In the genomic region with DNA sequence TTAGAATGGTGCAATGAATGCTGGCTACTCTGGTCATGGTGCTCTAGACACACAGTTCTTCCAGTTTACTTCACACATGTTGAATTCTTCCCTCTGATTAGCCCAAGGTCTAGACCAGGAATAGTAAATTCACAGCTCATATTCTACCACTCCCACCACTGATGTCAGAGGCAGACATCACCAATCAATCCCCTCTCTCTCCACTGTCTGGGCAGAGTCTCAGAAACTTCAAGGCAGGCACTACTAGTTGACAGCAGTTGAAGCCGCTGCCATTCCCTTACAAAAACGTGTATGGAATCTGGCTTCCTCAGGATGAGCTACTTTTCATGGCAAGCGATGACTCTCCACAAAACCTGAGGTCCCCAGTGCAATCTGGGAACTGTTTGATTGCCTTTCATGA, we compare ENCODE assay signal across 15 cellular contexts.
A peak's percentile ranks its signal among the peaks of the same experiment; 100 is the strongest.
DNase-seq lines count a peak whose midpoint lies in the region; ATAC-seq, FAIRE-seq and TF ChIP-seq lines count a peak whose summit lies in the region.
"Had no signal": no experiment of that assay in that cellular context is flagged by ENCODE, and none has a peak within 500 bp of the region (broad histone marks: within the 10 kb centered on the region; RNA-seq: fewer than 3 reads in every experiment).

No MANE protein-coding gene starts in this region.

- SMC1A ChIA-PET in GM12878 (lab: Charles Lee; ENCODE audit: uncharacterized antibody, unreplicated experiment) = interaction anchor here (1.0 to 1.7 kb wide), 6 partner anchors 12 to 104 kb away, joined by 3 to 4 read pairs (median 3); no protein-coding TSS in a partner anchor

- no peak overlapping the region for H3K4me2 ChIP-seq in GM12878 (ENCODE audit: control insufficient read depth, insufficient read depth)

- H3K27ac Mint-ChIP-seq in MCF 10A (ENCODE audit: low read depth, unreplicated experiment) = peak overlapping the region; percentile 71
- H3K27ac Mint-ChIP-seq: stimulated activated naive CD8-positive, alpha-beta T cell treated with anti-CD3 and anti-CD28 coated beads, Interleukin-15, Interleukin-2, amounts not matched to agents 100 ng/mL and 50 ng/mL, for 24 hours had no signal

- H3K4me3 Mint-ChIP-seq in MCF 10A (ENCODE audit: unreplicated experiment) = no peak overlapping the region
- H3K4me3 Mint-ChIP-seq: stimulated activated naive CD8-positive, alpha-beta T cell treated with anti-CD3 and anti-CD28 coated beads, Interleukin-15, Interleukin-2, amounts not matched to agents 100 ng/mL and 50 ng/mL, for 24 hours had no signal

- intact Hi-C loops in MCF 10A (cut with micrococcal nuclease) = no loop called here
- intact Hi-C loops in breast epithelium (cut with DNase I; ENCODE audit: low total_unique reads) = no loop called here
- intact Hi-C loops in GM12878 (cut with micrococcal nuclease; ENCODE audit: unreplicated experiment) = no loop called here
- intact Hi-C loops in heart right ventricle (cut with DNase I) = loop anchor here in 3 of 10 donors (5.0 to 10.0 kb wide), 3 partner anchors 86 to 93 kb away; a partner anchor contains a TSS

- FAIRE-seq in GM12878 (lab: Jason Lieb, UNC) = no peak
- FAIRE-seq: TTC549 had no signal

- no peaks in the 10 kb centered on the region for H3K9me3 Mint-ChIP-seq in MCF 10A (ENCODE audit: unreplicated experiment)

- WGBS in GM12878 (ENCODE audit: insufficient coverage, insufficient replicate concordance, low lambda C conversion rate, missing lambda C conversion rate) = 5% methylated on average over 3 of the region's 3 CpGs
- WGBS in heart right ventricle, 2 donors = 38 to 45% methylated on average over 3 of the region's 3 CpGs

- H3K4me3 ChIP-seq in breast epithelium = no peak overlapping the region
- H3K4me3 ChIP-seq in GM12878 = no peak overlapping the region
- H3K4me3 ChIP-seq in heart right ventricle = peak overlapping the region in 1 of 10 donors; percentile 3

- TF ChIP-seq EP300 in GM12878 (IDR thresholded peaks at IDR 0.05; ENCODE audit: borderline replicate concordance in 1 of 2, control insufficient read depth in 1 of 2, low read depth in 2 of 2, low read length in 2 of 2) = no peak

- no peak for TF ChIP-seq RAD21 in GM12878 (IDR thresholded peaks at IDR 0.05; ENCODE audit: insufficient read depth, low read depth, low read length)

- H3K27me3 Mint-ChIP-seq in MCF 10A (ENCODE audit: insufficient read depth, unreplicated experiment) = no peaks in the 10 kb centered on the region

- CTCF ChIA-PET in MCF 10A (lab: Yijun Ruan, JAX) (interaction anchor here (0.6 kb wide), 1 partner anchor 202 kb away, joined by 3 read pairs; no protein-coding TSS in a partner anchor), GM12878 (lab: Yijun Ruan, JAX) (no interaction called here)

- POLR2A ChIA-PET in MCF 10A (lab: Yijun Ruan, JAX) (no interaction called here), GM12878 (lab: Charles Lee) (no interaction called here)

- H3K27me3 ChIP-seq in breast epithelium = peaks cover 0 to 32% of the 10 kb centered on the region in 2 donors
- H3K27me3 ChIP-seq in GM12878 (replicated peaks in 1 of 2; ENCODE audit: control insufficient read depth in 2 of 2, insufficient read depth in 2 of 2, low read length in 1 of 2) = no peaks in the 10 kb centered on the region
- H3K27me3 ChIP-seq in heart right ventricle = peaks cover 0 to 49% (median 27%) of the 10 kb centered on the region in 7 donors

- no peak overlapping the region for H2AFZ ChIP-seq in GM12878 (ENCODE audit: control insufficient read depth, low read depth, low read length)

- H4K20me1 ChIP-seq in GM12878 (ENCODE audit: control insufficient read depth, insufficient read depth) = no peaks in the 10 kb centered on the region

- BruUV-seq in MCF 10A (replicated peaks; lab: Mats Ljungman, UMichigan) = no TSS peak
- BruUV-seq in GM12878 (replicated peaks; lab: Mats Ljungman, UMichigan) = no TSS peak

- no peak for ATAC-seq in GM12878
- ATAC-seq in heart right ventricle = peak; percentile 5 to 78 (median 58)
- ATAC-seq: left colon had no signal

- in situ Hi-C loops in GM12878 (cut with MboI) = no loop called here

- H3K4me1 ChIP-seq in breast epithelium (no peaks in the 10 kb centered on the region), GM12878 (ENCODE audit: control insufficient read depth, insufficient read depth, low read length) (peaks cover 4% of the 10 kb centered on the region; the same call in 1 of the 2 replicates), heart right ventricle (peaks cover 0 to 69% (median 36%) of the 10 kb centered on the region in 9 donors)

- TF ChIP-seq POLR2A in breast epithelium (IDR thresholded peaks at IDR 0.05) = no peak
- TF ChIP-seq POLR2A in GM12878 (IDR thresholded peaks at IDR 0.05; ENCODE audit: low read depth, low read length) = no peak

- no peaks in the 10 kb centered on the region for H3K36me3 Mint-ChIP-seq in MCF 10A (ENCODE audit: insufficient read depth, unreplicated experiment)

- peak; percentile 47 for DNase-seq in MCF 10A (ENCODE audit: unreplicated experiment)
- no peak for DNase-seq in breast epithelium (ENCODE audit: low spot score in 2 of 2)
- DNase-seq in GM12878 (ENCODE audit: low read depth, low spot score) = no peak
- peak in 1 of 2 donors; percentile 59 for DNase-seq in heart right ventricle
- no peak for DNase-seq in NCI-H1105 (lab: John Stamatoyannopoulos, UW)
- DNase-seq in substantia nigra (lab: John Stamatoyannopoulos, UW) = no peak
- DNase-seq in DMS53 treated with DMSO at 0.1 percent for 48 hours (lab: John Stamatoyannopoulos, UW; ENCODE audit: unreplicated experiment) = no peak
- DNase-seq in caudate nucleus (lab: John Stamatoyannopoulos, UW) = no peak
- DNase-seq: 8988T, anterior cingulate cortex, left colon, NCI-H146, nucleus accumbens had no signal

- peaks cover 41% of the 10 kb centered on the region for H3K4me1 Mint-ChIP-seq in MCF 10A (ENCODE audit: insufficient read depth, unreplicated experiment)

- no peaks in the 10 kb centered on the region for H3K9me3 ChIP-seq in breast epithelium
- H3K9me3 ChIP-seq in GM12878 (replicated peaks; ENCODE audit: control insufficient read depth, insufficient read depth, low read length) = no peaks in the 10 kb centered on the region; the same call in 2 of the 3 replicates
- H3K9me3 ChIP-seq in heart right ventricle = peaks cover 0 to 5% (median 0%) of the 10 kb centered on the region in 11 donors

- TF ChIP-seq CTCF in MCF 10A (IDR thresholded peaks at IDR 0.05; ENCODE audit: unreplicated experiment) = no peak
- no peak for TF ChIP-seq CTCF in breast epithelium (IDR thresholded peaks at IDR 0.05)
- TF ChIP-seq CTCF in GM12878 (IDR thresholded peaks at IDR 0.05 in 2 of 3, conservative IDR thresholded peaks at IDR 0.05 in 1 of 3; ENCODE audit: control insufficient read depth in 2 of 3, extremely low read depth in 1 of 3, insufficient read depth in 1 of 3, low read depth in 3 of 3, low read length in 3 of 3) = no peak
- no peak for TF ChIP-seq CTCF in heart right ventricle (IDR thresholded peaks at IDR 0.05)

- no peak overlapping the region for H3K9ac ChIP-seq in GM12878 (ENCODE audit: control insufficient read depth, insufficient read depth, low read length)

- H3K27ac ChIP-seq in breast epithelium (no peak overlapping the region), GM12878 (ENCODE audit: control insufficient read depth, insufficient read depth) (no peak overlapping the region), heart right ventricle (peak overlapping the region in 8 of 10 donors; percentile 6 to 69 (median 58)), substantia nigra (ENCODE audit: low read depth, low read length, poor library complexity, severe bottlenecking) (no peak overlapping the region), caudate nucleus (ENCODE audit: low read depth, low read length) (no peak overlapping the region)

- H3K36me3 ChIP-seq in breast epithelium (no peaks in the 10 kb centered on the region), GM12878 (ENCODE audit: control insufficient read depth in 2 of 2, insufficient read depth in 2 of 2, low read length in 1 of 2) (no peaks in the 10 kb centered on the region), heart right ventricle (no peaks in the 10 kb centered on the region)

- no peaks in the 10 kb centered on the region for H3K79me2 ChIP-seq in GM12878 (ENCODE audit: control insufficient read depth, insufficient read depth, low read length)

- RAD21 ChIA-PET in GM12878 (lab: Charles Lee; ENCODE audit: unreplicated experiment) = interaction anchor here (1.6 kb wide), 1 partner anchor 104 kb away, joined by 4 read pairs; no protein-coding TSS in a partner anchor

TF ChIP-seq in GM12878, 131 proteins besides CTCF, POLR2A, EP300 and RAD21:
- TF ChIP-seq ESRRA (IDR thresholded peaks at IDR 0.05; ENCODE audit: low read length) = no peak
- TF ChIP-seq, protein P1, sequence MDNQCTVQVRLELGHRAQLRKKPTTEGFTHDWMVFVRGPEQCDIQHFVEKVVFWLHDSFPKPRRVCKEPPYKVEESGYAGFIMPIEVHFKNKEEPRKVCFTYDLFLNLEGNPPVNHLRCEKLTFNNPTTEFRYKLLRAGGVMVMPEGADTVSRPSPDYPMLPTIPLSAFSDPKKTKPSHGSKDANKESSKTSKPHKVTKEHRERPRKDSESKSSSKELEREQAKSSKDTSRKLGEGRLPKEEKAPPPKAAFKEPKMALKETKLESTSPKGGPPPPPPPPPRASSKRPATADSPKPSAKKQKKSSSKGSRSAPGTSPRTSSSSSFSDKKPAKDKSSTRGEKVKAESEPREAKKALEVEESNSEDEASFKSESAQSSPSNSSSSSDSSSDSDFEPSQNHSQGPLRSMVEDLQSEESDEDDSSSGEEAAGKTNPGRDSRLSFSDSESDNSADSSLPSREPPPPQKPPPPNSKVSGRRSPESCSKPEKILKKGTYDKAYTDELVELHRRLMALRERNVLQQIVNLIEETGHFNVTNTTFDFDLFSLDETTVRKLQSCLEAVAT (IDR thresholded peaks at IDR 0.05) = peak; percentile 78

Comparison
In these comparisons a context has a peak if more than half of its experiments do, and no peak if none do; other contexts are left out.
1. H3K27ac ChIP-seq: peak in heart right ventricle (8 of 10); none in breast epithelium (0 of 2), GM12878 (single experiment), substantia nigra (single experiment) and caudate nucleus (single experiment).